Comparison of ENCODE assay signal across 1 cellular context in genomic region chr15:65312400-65312916, GRCh38.
TF ChIP-seq lines count a peak whose summit lies in the region.

No MANE protein-coding gene starts in this region.

TF ChIP-seq in HepG2, 621 proteins besides CTCF, POLR2A, EP300 and RAD21 (continued from another document and continues in another):
- TF ChIP-seq PRPF4 (IDR thresholded peaks at IDR 0.05; ENCODE audit: low read depth, low read length, poor library complexity, severe bottlenecking) (no peak), ZNF883 (CRISPR knock-in tag; IDR thresholded peaks at IDR 0.05; ENCODE audit: not compliant biosample characterization) (no peak), DMTF1 (CRISPR knock-in tag; IDR thresholded peaks at IDR 0.05) (no peak), MBNL3 (CRISPR knock-in tag; conservative IDR thresholded peaks at IDR 0.05) (no peak), MTA3 (CRISPR knock-in tag; IDR thresholded peaks at IDR 0.05) (no peak), TARDBP (CRISPR knock-in tag; IDR thresholded peaks at IDR 0.05) (peak; percentile 65), PTBP1 (IDR thresholded peaks at IDR 0.05; ENCODE audit: low read depth, low read length, poor library complexity, severe bottlenecking) (no peak), NR2F6 (IDR thresholded peaks at IDR 0.05) (peak; percentile 97), NR2F6 (CRISPR knock-in tag; IDR thresholded peaks at IDR 0.05) (peak; percentile 87), GLI4 (CRISPR knock-in tag; IDR thresholded peaks at IDR 0.05; ENCODE audit: borderline replicate concordance) (no peak), ATF7 (IDR thresholded peaks at IDR 0.05) (no peak), ATF7 (CRISPR knock-in tag; IDR thresholded peaks at IDR 0.05) (no peak), ZNF260 (CRISPR knock-in tag; IDR thresholded peaks at IDR 0.05; ENCODE audit: borderline replicate concordance, low read depth) (no peak), BRCA1 (CRISPR knock-in tag; IDR thresholded peaks at IDR 0.05) (no peak), ZKSCAN1 (IDR thresholded peaks at IDR 0.05; ENCODE audit: low read length) (no peak), SMAD9 (CRISPR knock-in tag; IDR thresholded peaks at IDR 0.05) (no peak), HMG20B (CRISPR knock-in tag; conservative IDR thresholded peaks at IDR 0.05) (peak; percentile 65; the same call in 1 of the 2 replicates), CHD4 (IDR thresholded peaks at IDR 0.05; ENCODE audit: borderline replicate concordance, low read length) (no peak), ZFP91 (CRISPR knock-in tag; IDR thresholded peaks at IDR 0.05; ENCODE audit: borderline replicate concordance) (no peak), ZNF230 (CRISPR knock-in tag; IDR thresholded peaks at IDR 0.05) (no peak), ZFYVE20 (CRISPR knock-in tag; IDR thresholded peaks at IDR 0.05; ENCODE audit: borderline replicate concordance, low read depth) (no peak), ZNF10 (CRISPR knock-in tag; IDR thresholded peaks at IDR 0.05; ENCODE audit: borderline replicate concordance, low read depth) (no peak), FOXK1 (CRISPR knock-in tag; IDR thresholded peaks at IDR 0.05; ENCODE audit: borderline replicate concordance, low read depth) (peak; percentile 73; the same call in 1 of the 2 replicates), ASH2L (IDR thresholded peaks at IDR 0.05; ENCODE audit: insufficient read length, low read depth, low read length) (peak; percentile 42), SAFB2 (CRISPR knock-in tag; IDR thresholded peaks at IDR 0.05; ENCODE audit: borderline replicate concordance, low read depth) (no peak), SIX4 (CRISPR knock-in tag; IDR thresholded peaks at IDR 0.05) (no peak), IKZF5 (CRISPR knock-in tag; IDR thresholded peaks at IDR 0.05) (peak; percentile 11; the same call in 1 of the 2 replicates), ZNF747 (CRISPR knock-in tag; IDR thresholded peaks at IDR 0.05; ENCODE audit: borderline replicate concordance) (peak; percentile 42; the same call in 1 of the 2 replicates), AKNA (CRISPR knock-in tag; IDR thresholded peaks at IDR 0.05; ENCODE audit: borderline replicate concordance) (no peak), ZNF709 (CRISPR knock-in tag; IDR thresholded peaks at IDR 0.05) (no peak), HNRNPUL1 (IDR thresholded peaks at IDR 0.05; ENCODE audit: low read depth, low read length) (no peak), RXRA (CRISPR knock-in tag; IDR thresholded peaks at IDR 0.05) (peak; percentile 84), ZNF839 (CRISPR knock-in tag; IDR thresholded peaks at IDR 0.05; ENCODE audit: borderline replicate concordance) (no peak), NR1H2 (CRISPR knock-in tag; IDR thresholded peaks at IDR 0.05; ENCODE audit: borderline replicate concordance, low read depth) (no peak), HOXA7 (CRISPR knock-in tag; IDR thresholded peaks at IDR 0.05) (no peak), PHF5A (CRISPR knock-in tag; IDR thresholded peaks at IDR 0.05; ENCODE audit: low read depth, unreplicated experiment) (no peak), GABPA (IDR thresholded peaks at IDR 0.05; ENCODE audit: low read depth, low read length) (no peak), GABPA (CRISPR knock-in tag; IDR thresholded peaks at IDR 0.05; ENCODE audit: low read depth) (no peak), MEIS2 (CRISPR knock-in tag; IDR thresholded peaks at IDR 0.05) (no peak), ZZZ3 (CRISPR knock-in tag; IDR thresholded peaks at IDR 0.05; ENCODE audit: borderline replicate concordance) (no peak), HMGXB4 (CRISPR knock-in tag; IDR thresholded peaks at IDR 0.05; ENCODE audit: borderline replicate concordance in 1 of 2, low read depth in 1 of 2) (no peak), MEF2D (CRISPR knock-in tag; IDR thresholded peaks at IDR 0.05) (no peak), ZSCAN5A (CRISPR knock-in tag; IDR thresholded peaks at IDR 0.05; ENCODE audit: borderline replicate concordance) (no peak), ZNF367 (CRISPR knock-in tag; IDR thresholded peaks at IDR 0.05; ENCODE audit: borderline replicate concordance) (no peak), SNAI1 (CRISPR knock-in tag; IDR thresholded peaks at IDR 0.05; ENCODE audit: borderline replicate concordance) (no peak), ZNF605 (CRISPR knock-in tag; IDR thresholded peaks at IDR 0.05) (no peak), ZC3H13 (CRISPR knock-in tag; IDR thresholded peaks at IDR 0.05) (no peak), MLXIP (CRISPR knock-in tag; IDR thresholded peaks at IDR 0.05; ENCODE audit: borderline replicate concordance) (no peak)
